In genomic region chr4:139806929-139807328, GRCh38 we compare ENCODE assay signal across 1 cellular context.
TF ChIP-seq lines count a peak whose summit lies in the region.

No MANE protein-coding gene starts in this region.

TF ChIP-seq in GM23338, 12 proteins besides CTCF, POLR2A, EP300 and RAD21 (continued from another document):
- TF ChIP-seq, protein P1, sequence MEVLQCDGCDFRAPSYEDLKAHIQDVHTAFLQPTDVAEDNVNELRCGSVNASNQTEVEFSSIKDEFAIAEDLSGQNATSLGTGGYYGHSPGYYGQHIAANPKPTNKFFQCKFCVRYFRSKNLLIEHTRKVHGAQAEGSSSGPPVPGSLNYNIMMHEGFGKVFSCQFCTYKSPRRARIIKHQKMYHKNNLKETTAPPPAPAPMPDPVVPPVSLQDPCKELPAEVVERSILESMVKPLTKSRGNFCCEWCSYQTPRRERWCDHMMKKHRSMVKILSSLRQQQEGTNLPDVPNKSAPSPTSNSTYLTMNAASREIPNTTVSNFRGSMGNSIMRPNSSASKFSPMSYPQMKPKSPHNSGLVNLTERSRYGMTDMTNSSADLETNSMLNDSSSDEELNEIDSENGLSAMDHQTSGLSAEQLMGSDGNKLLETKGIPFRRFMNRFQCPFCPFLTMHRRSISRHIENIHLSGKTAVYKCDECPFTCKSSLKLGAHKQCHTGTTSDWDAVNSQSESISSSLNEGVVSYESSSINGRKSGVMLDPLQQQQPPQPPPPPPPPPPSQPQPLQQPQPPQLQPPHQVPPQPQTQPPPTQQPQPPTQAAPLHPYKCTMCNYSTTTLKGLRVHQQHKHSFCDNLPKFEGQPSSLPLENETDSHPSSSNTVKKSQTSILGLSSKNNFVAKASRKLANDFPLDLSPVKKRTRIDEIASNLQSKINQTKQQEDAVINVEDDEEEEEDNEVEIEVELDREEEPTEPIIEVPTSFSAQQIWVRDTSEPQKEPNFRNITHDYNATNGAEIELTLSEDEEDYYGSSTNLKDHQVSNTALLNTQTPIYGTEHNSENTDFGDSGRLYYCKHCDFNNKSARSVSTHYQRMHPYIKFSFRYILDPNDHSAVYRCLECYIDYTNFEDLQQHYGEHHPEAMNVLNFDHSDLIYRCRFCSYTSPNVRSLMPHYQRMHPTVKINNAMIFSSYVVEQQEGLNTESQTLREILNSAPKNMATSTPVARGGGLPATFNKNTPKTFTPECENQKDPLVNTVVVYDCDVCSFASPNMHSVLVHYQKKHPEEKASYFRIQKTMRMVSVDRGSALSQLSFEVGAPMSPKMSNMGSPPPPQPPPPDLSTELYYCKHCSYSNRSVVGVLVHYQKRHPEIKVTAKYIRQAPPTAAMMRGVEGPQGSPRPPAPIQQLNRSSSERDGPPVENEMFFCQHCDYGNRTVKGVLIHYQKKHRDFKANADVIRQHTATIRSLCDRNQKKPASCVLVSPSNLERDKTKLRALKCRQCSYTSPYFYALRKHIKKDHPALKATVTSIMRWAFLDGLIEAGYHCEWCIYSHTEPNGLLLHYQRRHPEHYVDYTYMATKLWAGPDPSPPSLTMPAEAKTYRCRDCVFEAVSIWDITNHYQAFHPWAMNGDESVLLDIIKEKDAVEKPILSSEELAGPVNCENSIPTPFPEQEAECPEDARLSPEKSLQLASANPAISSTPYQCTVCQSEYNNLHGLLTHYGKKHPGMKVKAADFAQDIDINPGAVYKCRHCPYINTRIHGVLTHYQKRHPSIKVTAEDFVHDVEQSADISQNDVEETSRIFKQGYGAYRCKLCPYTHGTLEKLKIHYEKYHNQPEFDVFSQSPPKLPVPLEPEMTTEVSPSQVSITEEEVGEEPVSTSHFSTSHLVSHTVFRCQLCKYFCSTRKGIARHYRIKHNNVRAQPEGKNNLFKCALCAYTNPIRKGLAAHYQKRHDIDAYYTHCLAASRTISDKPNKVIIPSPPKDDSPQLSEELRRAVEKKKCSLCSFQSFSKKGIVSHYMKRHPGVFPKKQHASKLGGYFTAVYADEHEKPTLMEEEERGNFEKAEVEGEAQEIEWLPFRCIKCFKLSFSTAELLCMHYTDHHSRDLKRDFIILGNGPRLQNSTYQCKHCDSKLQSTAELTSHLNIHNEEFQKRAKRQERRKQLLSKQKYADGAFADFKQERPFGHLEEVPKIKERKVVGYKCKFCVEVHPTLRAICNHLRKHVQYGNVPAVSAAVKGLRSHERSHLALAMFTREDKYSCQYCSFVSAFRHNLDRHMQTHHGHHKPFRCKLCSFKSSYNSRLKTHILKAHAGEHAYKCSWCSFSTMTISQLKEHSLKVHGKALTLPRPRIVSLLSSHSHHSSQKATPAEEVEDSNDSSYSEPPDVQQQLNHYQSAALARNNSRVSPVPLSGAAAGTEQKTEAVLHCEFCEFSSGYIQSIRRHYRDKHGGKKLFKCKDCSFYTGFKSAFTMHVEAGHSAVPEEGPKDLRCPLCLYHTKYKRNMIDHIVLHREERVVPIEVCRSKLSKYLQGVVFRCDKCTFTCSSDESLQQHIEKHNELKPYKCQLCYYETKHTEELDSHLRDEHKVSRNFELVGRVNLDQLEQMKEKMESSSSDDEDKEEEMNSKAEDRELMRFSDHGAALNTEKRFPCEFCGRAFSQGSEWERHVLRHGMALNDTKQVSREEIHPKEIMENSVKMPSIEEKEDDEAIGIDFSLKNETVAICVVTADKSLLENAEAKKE (CRISPR knock-in tag; IDR thresholded peaks at IDR 0.05): no peak
- TF ChIP-seq ZNF331 (CRISPR knock-in tag; IDR thresholded peaks at IDR 0.05; ENCODE audit: low read depth) (no peak), EZH2 (IDR thresholded peaks at IDR 0.05; ENCODE audit: low read depth, unreplicated experiment) (no peak)
